In the genomic region with DNA sequence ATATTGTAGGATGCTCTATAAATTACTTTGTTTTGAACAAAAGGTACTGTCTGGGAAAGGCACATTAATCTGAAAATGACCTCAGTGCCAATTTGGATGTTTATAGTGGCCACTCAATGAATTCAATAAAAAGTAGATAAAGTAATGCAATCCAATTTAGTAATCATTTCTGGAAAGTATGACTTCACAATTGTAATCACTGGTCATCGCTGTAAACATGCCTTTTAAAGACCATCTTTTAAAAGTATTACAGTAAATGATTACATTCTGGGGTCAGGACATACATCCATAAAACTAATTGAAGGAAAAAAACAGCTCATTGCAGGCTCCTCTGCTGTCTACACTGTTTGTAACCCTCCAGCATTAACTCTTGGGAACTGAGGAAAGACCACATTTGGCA, we compare ENCODE assay signal across 32 cellular contexts. TPM values are rescaled to one million over a fixed set of nuclear protein-coding genes. Genes with fewer than 3 reads are reported as not detected.
DNase-seq lines count a peak whose midpoint lies in the region; ATAC-seq, FAIRE-seq and TF ChIP-seq lines count a peak whose summit lies in the region.
"Had no signal": no experiment of that assay in that cellular context is flagged by ENCODE, and none has a peak within 500 bp of the region (broad histone marks: within the 10 kb centered on the region; RNA-seq: fewer than 3 reads in every experiment).

No MANE protein-coding gene starts in this region.

- H3K36me3 ChIP-seq in ACC112 (ENCODE audit: insufficient read depth, low read length) (peaks cover 4% of the 10 kb centered on the region; the same call in 1 of the 2 replicates), IMR-90 (ENCODE audit: control insufficient read depth, insufficient read depth, low read length) (no peaks in the 10 kb centered on the region; the same call in 1 of the 2 replicates), astrocyte (ENCODE audit: insufficient read depth, low read length) (no peaks in the 10 kb centered on the region), left lung (peaks cover 0 to 8% of the 10 kb centered on the region in 2 donors)
- H3K36me3 ChIP-seq: pancreas had no signal

- peak overlapping the region; percentile 8 to 43; a peak in 2 of 4 replicates for H4K8ac ChIP-seq in IMR-90 (ENCODE audit: low read depth in 2 of 2, low read length in 2 of 2)

- in situ Hi-C loops in IMR-90 (cut with MboI; ENCODE audit: low sequenced_read_pairs), result no loop called here

- H3K4me2 ChIP-seq in IMR-90 (ENCODE audit: low read depth, low read length) (peak overlapping the region; percentile 53), astrocyte (ENCODE audit: low read length) (peak overlapping the region; percentile 54)

- H3K23ac ChIP-seq in IMR-90 (ENCODE audit: low read depth, low read length), result peak overlapping the region; percentile 26; the same call in 1 of the 2 replicates

- FAIRE-seq in astrocyte (lab: Jason Lieb, UNC), result no peak
- FAIRE-seq: endometrium, pancreas had no signal

- ATAC-seq in IMR-90 (ENCODE audit: low read depth) (peak; percentile 3; the same call in 1 of the 2 replicates), left lung (no peak), HG03342 (IDR thresholded peaks at IDR 0.05; ENCODE audit: unreplicated experiment) (no peak)
- ATAC-seq: activated CD8-positive, alpha-beta memory T cell treated with anti-CD3 and anti-CD28 coated beads, Interleukin-2, amount 10 ng/mL, durations not matched to agents 7 days and 5 days; activated naive CD8-positive, alpha-beta T cell treated with anti-CD3 and anti-CD28 coated beads, Interleukin-2, amount 50 U/mL, for 24 hours; activated T-cell treated with anti-CD3 and anti-CD28 coated beads, Interleukin-2, amount 50 U/mL, for 72 hours; CD8-positive, alpha-beta T cell; pancreas; stimulated activated effector memory CD8-positive, alpha-beta T cell treated with anti-CD3 and anti-CD28 coated beads, Interleukin-12 subunit alpha, Interleukin-12 subunit beta, amount 100 ng/mL, for 72 hours had no signal

- peak overlapping the region; percentile 76 for H2BK120ac ChIP-seq in IMR-90 (ENCODE audit: low read depth, low read length)

- peak overlapping the region; percentile 74 for H3K18ac ChIP-seq in IMR-90 (ENCODE audit: low read depth, low read length)

- H4K91ac ChIP-seq in IMR-90 (ENCODE audit: insufficient read depth, low read depth, low read length), result peak overlapping the region; percentile 67

- peaks cover 5% of the 10 kb centered on the region for H3K9me3 Mint-ChIP-seq in astrocyte (ENCODE audit: unreplicated experiment)
- no peaks in the 10 kb centered on the region for H3K9me3 Mint-ChIP-seq in activated CD4-positive, alpha-beta memory T cell treated with anti-CD3 and anti-CD28 coated beads, Interleukin-2, amount 10 ng/mL, durations not matched to agents 7 days and 5 days
- H3K9me3 Mint-ChIP-seq: CD8-positive, alpha-beta T cell; dendritic cell treated with granulocyte-macrophage colony-stimulating factor and Interleukin-4, amounts not matched to agents 40 ng/mL and 50 ng/mL, for 4 days; stimulated activated effector memory CD8-positive, alpha-beta T cell treated with anti-CD3 and anti-CD28 coated beads, Interleukin-12 subunit alpha, Interleukin-12 subunit beta, amount 100 ng/mL, for 72 hours; T-helper 1 cell treated with Interleukin-12 subunit alpha and Interleukin-12 subunit beta and Interleukin-4 antibody, amounts not matched to agents 30 μg/mL and 1 μg/mL, for 36 hours had no signal

- H3K36me3 Mint-ChIP-seq in astrocyte (ENCODE audit: low read depth, unreplicated experiment), result peaks cover 2% of the 10 kb centered on the region
- H3K36me3 Mint-ChIP-seq in activated CD4-positive, alpha-beta memory T cell treated with anti-CD3 and anti-CD28 coated beads, Interleukin-2, amount 10 ng/mL, durations not matched to agents 7 days and 5 days (ENCODE audit: low read depth), result no peaks in the 10 kb centered on the region
- H3K36me3 Mint-ChIP-seq: activated CD8-positive, alpha-beta memory T cell treated with anti-CD3 and anti-CD28 coated beads, Interleukin-2, amount 10 ng/mL, durations not matched to agents 7 days and 5 days; CD8-positive, alpha-beta T cell; memory B cell had no signal

- H3K9ac ChIP-seq in IMR-90 (ENCODE audit: low read depth, low read length) (peak overlapping the region; percentile 47; the same call in 1 of the 2 replicates), astrocyte (ENCODE audit: low read length) (peak overlapping the region; percentile 26)

- TF ChIP-seq CTCF in IMR-90 (conservative IDR thresholded peaks at IDR 0.05; ENCODE audit: low read depth, low read length) (no peak), astrocyte (IDR thresholded peaks at IDR 0.05; ENCODE audit: insufficient read depth, low read depth, low read length) (no peak), left lung (IDR thresholded peaks at IDR 0.05) (no peak)

- H3K27me3 ChIP-seq in ACC112 (ENCODE audit: insufficient read depth, low read length) (no peaks in the 10 kb centered on the region), IMR-90 (ENCODE audit: control insufficient read depth, insufficient read depth, low read length) (no peaks in the 10 kb centered on the region), astrocyte (ENCODE audit: insufficient read depth, low read length) (no peaks in the 10 kb centered on the region), left lung (no peaks in the 10 kb centered on the region)
- H3K27me3 ChIP-seq: pancreas had no signal

- peak overlapping the region; percentile 66; the same call in 1 of the 2 replicates for H4K5ac ChIP-seq in IMR-90 (ENCODE audit: low read depth, low read length)

- H3K27me3 Mint-ChIP-seq in astrocyte (ENCODE audit: low read depth, unreplicated experiment), result no peaks in the 10 kb centered on the region
- H3K27me3 Mint-ChIP-seq in activated CD4-positive, alpha-beta memory T cell treated with anti-CD3 and anti-CD28 coated beads, Interleukin-2, amount 10 ng/mL, durations not matched to agents 7 days and 5 days, result peaks cover 25% of the 10 kb centered on the region
- H3K27me3 Mint-ChIP-seq: dendritic cell treated with granulocyte-macrophage colony-stimulating factor and Interleukin-4, amounts not matched to agents 40 ng/mL and 50 ng/mL, for 4 days had no signal

- no peak overlapping the region for H2AK9ac ChIP-seq in IMR-90 (replicated peaks; ENCODE audit: low read depth, low read length, poor library complexity)

- peaks cover 34 to 82% of the 10 kb centered on the region in 2 experiments; a peak in 3 of 4 replicates for H3K79me1 ChIP-seq in IMR-90 (ENCODE audit: low read depth in 1 of 2, low read length in 2 of 2)

- H3K79me2 ChIP-seq in ACC112 (ENCODE audit: control insufficient read depth, insufficient read depth, low read length, unreplicated experiment) (peaks cover 44% of the 10 kb centered on the region), astrocyte (ENCODE audit: insufficient read depth, low read length) (peaks cover 44% of the 10 kb centered on the region)

- POLR2A ChIA-PET in IMR-90 (lab: Charles Lee; ENCODE audit: unreplicated experiment), result no interaction called here
- POLR2A ChIA-PET in activated CD4-positive, alpha-beta memory T cell treated with anti-CD3 and anti-CD28 coated beads, Interleukin-2, amount 10 ng/mL, durations not matched to agents 7 days and 5 days (lab: Charles Lee), result no interaction called here

- no peak overlapping the region for H3K27ac Mint-ChIP-seq in astrocyte (ENCODE audit: unreplicated experiment)
- no peak overlapping the region for H3K27ac Mint-ChIP-seq in activated CD4-positive, alpha-beta memory T cell treated with anti-CD3 and anti-CD28 coated beads, Interleukin-2, amount 10 ng/mL, durations not matched to agents 7 days and 5 days
- H3K27ac Mint-ChIP-seq: activated B cell treated with CpG ODN at 0.5 μM for 24 hours; activated CD8-positive, alpha-beta memory T cell treated with anti-CD3 and anti-CD28 coated beads, Interleukin-2, amount 10 ng/mL, durations not matched to agents 7 days and 5 days; activated naive CD8-positive, alpha-beta T cell treated with anti-CD3 and anti-CD28 coated beads, Interleukin-2, amount 50 U/mL, for 24 hours; activated T-cell treated with anti-CD3 and anti-CD28 coated beads, Interleukin-2, amount 50 U/mL, for 72 hours; CD8-positive, alpha-beta T cell; dendritic cell treated with granulocyte-macrophage colony-stimulating factor and Interleukin-4, amounts not matched to agents 40 ng/mL and 50 ng/mL, for 4 days; memory B cell; stimulated activated effector memory CD8-positive, alpha-beta T cell treated with anti-CD3 and anti-CD28 coated beads, Interleukin-12 subunit alpha, Interleukin-12 subunit beta, amount 100 ng/mL, for 72 hours; T-helper 1 cell treated with Interleukin-12 subunit alpha and Interleukin-12 subunit beta and Interleukin-4 antibody, amounts not matched to agents 30 μg/mL and 1 μg/mL, for 36 hours had no signal

- H3K14ac ChIP-seq in IMR-90 (replicated peaks; ENCODE audit: low read depth, low read length), result peak overlapping the region; percentile 47

- WGBS in IMR-90 (ENCODE audit: extremely low coverage in 2 of 2, insufficient read length in 1 of 2), 2 experiments, result no CpG with 5 or more reads among the region's 1 CpG

- no peak for TF ChIP-seq POLR2A in IMR-90 (IDR thresholded peaks at IDR 0.05; ENCODE audit: low read depth, low read length)

- H4K20me1 ChIP-seq in IMR-90 (ENCODE audit: insufficient read depth, low read length) (peaks cover 3% of the 10 kb centered on the region; the same call in 1 of the 2 replicates), astrocyte (ENCODE audit: insufficient read depth, low read length) (no peaks in the 10 kb centered on the region)

- H3K27ac ChIP-seq in ACC112 (ENCODE audit: low read depth, low read length) (peak overlapping the region; percentile 73), IMR-90 (ENCODE audit: insufficient read depth, low read length) (peak overlapping the region; percentile 90; the same call in 1 of the 2 replicates), astrocyte (ENCODE audit: low read depth, low read length) (no peak overlapping the region), left lung (peak overlapping the region; percentile 4 to 39)
- H3K27ac ChIP-seq: pancreas, SK-N-MC had no signal

- H2AFZ ChIP-seq in ACC112 (ENCODE audit: low read length, unreplicated experiment) (no peak overlapping the region), IMR-90 (replicated peaks; ENCODE audit: low read length, poor library complexity) (no peak overlapping the region), astrocyte (ENCODE audit: low read depth, low read length) (no peak overlapping the region)

- H3K9me1 ChIP-seq in IMR-90 (ENCODE audit: insufficient read depth, low read length), result peaks cover 30% of the 10 kb centered on the region

- 0 out of 2 replicates have a peak overlapping the region, but pooled peaks have one; percentile 8 for H3K56ac ChIP-seq in IMR-90 (ENCODE audit: extremely low read depth, insufficient read depth, low read length)

- dilution Hi-C loops in IMR-90 (cut with HindIII; ENCODE audit: low sequenced_read_pairs, unreplicated experiment), result no loop called here

- CTCF ChIA-PET in IMR-90 (lab: Yijun Ruan, JAX), result interaction anchor here (0.5 to 0.8 kb wide), 4 partner anchors 9 to 82 kb away, joined by 3 read pairs; no protein-coding TSS in a partner anchor
- CTCF ChIA-PET in activated CD4-positive, alpha-beta memory T cell treated with anti-CD3 and anti-CD28 coated beads, Interleukin-2, amount 10 ng/mL, durations not matched to agents 7 days and 5 days (lab: Charles Lee), result interaction anchor here (0.7 kb wide), 1 partner anchor 1598 kb away, joined by 4 read pairs; no protein-coding TSS in a partner anchor

- H3K4me1 ChIP-seq in ACC112 (ENCODE audit: control insufficient read depth, insufficient read depth, low read length, unreplicated experiment) (peaks cover 57% of the 10 kb centered on the region), IMR-90 (ENCODE audit: control insufficient read depth, insufficient read depth, low read length) (peaks cover 38% of the 10 kb centered on the region), astrocyte (ENCODE audit: insufficient read depth, low read length) (peaks cover 51% of the 10 kb centered on the region), left lung (peaks cover 3 to 59% of the 10 kb centered on the region in 2 donors)
- H3K4me1 ChIP-seq: pancreas had no signal

- peak overlapping the region; percentile 18; the same call in 1 of the 2 replicates for H2AK5ac ChIP-seq in IMR-90 (ENCODE audit: low read depth, low read length)

- H3K4ac ChIP-seq in IMR-90 (ENCODE audit: low read depth, low read length), result peak overlapping the region; percentile 67

- peak; percentile 54 for DNase-seq in IMR-90
- DNase-seq in astrocyte (ENCODE audit: low read depth), result peak; percentile 26
- DNase-seq in left lung, result no peak
- DNase-seq in activated gamma-delta T cell treated with Interleukin-2 at 50 U/mL for 16 hours, result no peak
- DNase-seq in activated CD4-positive, alpha-beta memory T cell treated with anti-CD3 and anti-CD28 coated beads, Interleukin-2, amount 10 ng/mL, durations not matched to agents 7 days and 5 days, result no peak
- DNase-seq in RKO (ENCODE audit: low spot score), result no peak
- DNase-seq: 8988T; activated B cell treated with CpG ODN at 0.5 μM for 24 hours; activated CD8-positive, alpha-beta memory T cell treated with anti-CD3 and anti-CD28 coated beads, Interleukin-2, amount 10 ng/mL, durations not matched to agents 7 days and 5 days; activated naive CD4-positive, alpha-beta T cell; activated naive CD8-positive, alpha-beta T cell treated with anti-CD3 and anti-CD28 coated beads, Interleukin-2, amount 50 U/mL, for 24 hours; activated T-cell treated with anti-CD3 and anti-CD28 coated beads, Interleukin-2, amount 50 U/mL, for 72 hours; AML-193; CD8-positive, alpha-beta T cell; central memory CD4-positive, alpha-beta T cell; EL; HCEC 1CT; Kasumi-1; NCI-H1417 treated with DMSO at 0.1 percent for 48 hours; NCI-H2029 treated with DMSO at 0.1 percent for 48 hours; nephron progenitor cell; pancreas; retina; trophoblast cell had no signal

- TF ChIP-seq RAD21 in IMR-90 (IDR thresholded peaks at IDR 0.05; ENCODE audit: low read length), result no peak

- H2BK20ac ChIP-seq in IMR-90 (ENCODE audit: low read depth, low read length), result peak overlapping the region; percentile 64

- H3K4me3 ChIP-seq in ACC112 (ENCODE audit: low read depth, low read length), result no peak overlapping the region
- H3K4me3 ChIP-seq in IMR-90 (ENCODE audit: insufficient read depth, low read depth, low read length), result no peak overlapping the region
- H3K4me3 ChIP-seq in astrocyte (ENCODE audit: insufficient read depth, low read depth, low read length), result no peak overlapping the region
- H3K4me3 ChIP-seq in left lung, result no peak overlapping the region
- H3K4me3 ChIP-seq: pancreas, SK-N-MC had no signal

- H3K9me3 ChIP-seq in IMR-90 (ENCODE audit: control insufficient read depth, insufficient read depth, low read length), result no peaks in the 10 kb centered on the region
- no peaks in the 10 kb centered on the region for H3K9me3 ChIP-seq in astrocyte (ENCODE audit: insufficient read depth, low read depth, low read length)
- H3K9me3 ChIP-seq in left lung, result no peaks in the 10 kb centered on the region
- H3K9me3 ChIP-seq: pancreas had no signal

- H3K4me3 Mint-ChIP-seq in astrocyte (ENCODE audit: unreplicated experiment), result no peak overlapping the region
- no peak overlapping the region for H3K4me3 Mint-ChIP-seq in activated CD4-positive, alpha-beta memory T cell treated with anti-CD3 and anti-CD28 coated beads, Interleukin-2, amount 10 ng/mL, durations not matched to agents 7 days and 5 days
- H3K4me3 Mint-ChIP-seq: activated B cell treated with CpG ODN at 0.5 μM for 24 hours; activated CD8-positive, alpha-beta memory T cell treated with anti-CD3 and anti-CD28 coated beads, Interleukin-2, amount 10 ng/mL, durations not matched to agents 7 days and 5 days; activated naive CD8-positive, alpha-beta T cell treated with anti-CD3 and anti-CD28 coated beads, Interleukin-2, amount 50 U/mL, for 24 hours; activated T-cell treated with anti-CD3 and anti-CD28 coated beads, Interleukin-2, amount 50 U/mL, for 72 hours; CD8-positive, alpha-beta T cell; dendritic cell treated with granulocyte-macrophage colony-stimulating factor and Interleukin-4, amounts not matched to agents 40 ng/mL and 50 ng/mL, for 4 days; memory B cell; nephron progenitor cell; stimulated activated effector memory CD8-positive, alpha-beta T cell treated with anti-CD3 and anti-CD28 coated beads, Interleukin-12 subunit alpha, Interleukin-12 subunit beta, amount 100 ng/mL, for 72 hours; T-helper 1 cell treated with Interleukin-12 subunit alpha and Interleukin-12 subunit beta and Interleukin-4 antibody, amounts not matched to agents 30 μg/mL and 1 μg/mL, for 36 hours had no signal

- peak overlapping the region; percentile 16; the same call in 1 of the 3 replicates for H2BK15ac ChIP-seq in IMR-90 (ENCODE audit: low read depth, low read length)

- intact Hi-C loops in IMR-90 (cut with micrococcal nuclease) (no loop called here), left lung (cut with DNase I) (no loop called here)

- H3K4me1 Mint-ChIP-seq in astrocyte (ENCODE audit: low read depth, unreplicated experiment), result peaks cover 42% of the 10 kb centered on the region
- peaks cover 21% of the 10 kb centered on the region for H3K4me1 Mint-ChIP-seq in activated CD4-positive, alpha-beta memory T cell treated with anti-CD3 and anti-CD28 coated beads, Interleukin-2, amount 10 ng/mL, durations not matched to agents 7 days and 5 days
- H3K4me1 Mint-ChIP-seq: activated B cell treated with CpG ODN at 0.5 μM for 24 hours had no signal

- H2BK5ac ChIP-seq in IMR-90 (ENCODE audit: low read depth, low read length, poor library complexity, severe bottlenecking), result peak overlapping the region; percentile 0

- BruUV-seq in IMR-90 (replicated peaks; lab: Mats Ljungman, UMichigan), result no TSS peak

RNA-seq across cellular contexts. Expression of a gene that starts 43.2 kb away (rescaled TPM):
- 13.1 and 16.1 TPM in 2 replicates for total RNA-seq in IMR-90 (2012; rRNA removed)
- polyA plus RNA-seq in IMR-90 (2012; rRNA removed), result 7.6 and 8.1 TPM in 2 replicates
- polyA plus RNA-seq in IMR-90 (2012; cell fraction: cytosol; rRNA removed), result 3.3 and 4.8 TPM in 2 replicates
- polyA plus RNA-seq in IMR-90 (2012; cell fraction: nucleus; rRNA removed; ENCODE audit: low replicate concordance), result 4.1 and 7.2 TPM in 2 replicates
- 2.1 and 2.4 TPM in 2 replicates for total RNA-seq in astrocyte
- total RNA-seq in left lung, result 1 to 10 TPM; 5.9 to 6.6 TPM
- total RNA-seq in activated CD4-positive, alpha-beta memory T cell treated with anti-CD3 and anti-CD28 coated beads, Interleukin-2, amount 10 ng/mL, durations not matched to agents 7 days and 5 days, result 1 to 10 TPM in 1 of 2 experiments, under 1 TPM in 1; 0.95 to 1.0 TPM
- total RNA-seq: activated B cell treated with CpG ODN at 0.5 μM for 24 hours; CD8-positive, alpha-beta T cell had no signal

Comparison
In these comparisons a context has a peak if more than half of its experiments do, and no peak if none do; other contexts are left out.
1. DNase-seq: peak in IMR-90 (single experiment) and astrocyte (single experiment); none in left lung (0 of 2), activated gamma-delta T cell treated with Interleukin-2 at 50 U/mL for 16 hours (single experiment), activated CD4-positive, alpha-beta memory T cell treated with anti-CD3 and anti-CD28 coated beads, Interleukin-2, amount 10 ng/mL, durations not matched to agents 7 days and 5 days (single experiment) and RKO (single experiment).